In the genomic region with DNA sequence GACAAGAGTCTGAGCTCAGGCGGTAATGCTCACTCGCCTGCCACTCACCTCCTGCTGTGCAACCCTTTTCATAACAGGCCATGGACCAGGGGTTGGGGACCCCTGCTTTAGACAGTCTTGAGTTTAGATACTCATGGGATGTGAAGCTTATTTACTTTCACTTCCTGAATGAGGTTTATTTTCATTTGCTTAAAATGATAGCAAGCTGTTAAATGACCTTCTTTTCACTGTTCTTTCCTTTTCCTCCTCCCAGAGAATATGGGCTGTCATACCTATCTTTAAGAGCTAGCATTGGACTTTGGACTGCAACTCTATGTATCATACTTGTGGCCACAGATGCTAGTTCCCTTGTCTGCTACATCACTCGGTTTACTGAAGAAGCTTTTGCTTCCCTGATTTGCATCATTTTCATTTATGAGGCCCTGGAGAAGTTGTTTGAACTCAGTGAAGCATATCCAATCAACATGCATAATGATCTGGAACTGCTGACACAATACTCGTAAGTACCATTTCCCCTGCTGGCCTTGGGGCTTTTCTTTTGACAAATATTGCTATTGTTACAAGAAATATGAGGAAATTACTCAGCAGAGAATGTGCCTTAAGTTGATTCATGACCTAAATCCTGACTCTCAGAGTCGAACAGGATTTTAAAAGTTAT, we compare ENCODE assay signal across 10 cellular contexts.
A peak's percentile ranks its signal among the peaks of the same experiment; 100 is the strongest.
DNase-seq lines count a peak whose midpoint lies in the region; ATAC-seq and TF ChIP-seq lines count a peak whose summit lies in the region.
"Had no signal": no experiment of that assay in that cellular context is flagged by ENCODE, and none has a peak within 500 bp of the region (broad histone marks: within the 10 kb centered on the region; RNA-seq: fewer than 3 reads in every experiment).

No MANE protein-coding gene starts in this region.

- intact Hi-C loops in dorsolateral prefrontal cortex (cut with DNase I) = no loop called here

- no peak overlapping the region for H3K27ac Mint-ChIP-seq in stimulated activated memory B cell treated with anti-CD40 and anti-IgM and Interleukin-4, amounts not matched to agents 10 μg/mL and 1 μg/mL and 100 μg/mL, for 72 hours
- H3K27ac Mint-ChIP-seq: B cell had no signal

- H3K4me3 ChIP-seq in adipocyte (ENCODE audit: low read length) (no peak overlapping the region), dorsolateral prefrontal cortex (no peak overlapping the region)
- H3K4me3 ChIP-seq: pancreas had no signal

- H3K4me1 ChIP-seq in adipocyte (ENCODE audit: control insufficient read depth, insufficient read depth, low read length) = peaks cover 6% of the 10 kb centered on the region
- H3K4me1 ChIP-seq: pancreas had no signal

- no peaks in the 10 kb centered on the region for H3K4me1 Mint-ChIP-seq in stimulated activated memory B cell treated with anti-CD40 and anti-IgM and Interleukin-4, amounts not matched to agents 10 μg/mL and 1 μg/mL and 100 μg/mL, for 72 hours

- no peaks in the 10 kb centered on the region for H3K36me3 Mint-ChIP-seq in stimulated activated memory B cell treated with anti-CD40 and anti-IgM and Interleukin-4, amounts not matched to agents 10 μg/mL and 1 μg/mL and 100 μg/mL, for 72 hours

- no peak overlapping the region for H3K9ac ChIP-seq in adipocyte (ENCODE audit: low read length)

- ATAC-seq in stimulated activated memory B cell treated with anti-CD40 and anti-IgM and Interleukin-4, amounts not matched to agents 10 μg/mL and 1 μg/mL and 100 μg/mL, for 72 hours = peak; percentile 48

- H3K27me3 Mint-ChIP-seq in stimulated activated memory B cell treated with anti-CD40 and anti-IgM and Interleukin-4, amounts not matched to agents 10 μg/mL and 1 μg/mL and 100 μg/mL, for 72 hours = no peaks in the 10 kb centered on the region
- H3K27me3 Mint-ChIP-seq: B cell had no signal

- DNase-seq in SIG-M5 treated with dmso at 0.1 percent for 504 hours (lab: John Stamatoyannopoulos, UW; ENCODE audit: unreplicated experiment) (peak; percentile 17), SIG-M5 (lab: John Stamatoyannopoulos, UW) (no peak), H4 (ENCODE audit: low spot score) (peak; percentile 11), MV-4-11 (lab: John Stamatoyannopoulos, UW) (peak; percentile 36), adipocyte (ENCODE audit: low read depth) (peak; percentile 1), dorsolateral prefrontal cortex (no peak)
- DNase-seq in activated CD4-positive, alpha-beta T cell treated with anti-CD3 and anti-CD28 coated beads for 1 hour = no peak
- DNase-seq: pancreas had no signal

- no peaks in the 10 kb centered on the region for H3K9me3 Mint-ChIP-seq in stimulated activated memory B cell treated with anti-CD40 and anti-IgM and Interleukin-4, amounts not matched to agents 10 μg/mL and 1 μg/mL and 100 μg/mL, for 72 hours

- H3K36me3 ChIP-seq in adipocyte (ENCODE audit: control insufficient read depth, insufficient read depth, low read length, severe bottlenecking) = no peaks in the 10 kb centered on the region
- H3K36me3 ChIP-seq: pancreas had no signal

- H3K27me3 ChIP-seq in adipocyte (replicated peaks; ENCODE audit: control insufficient read depth, insufficient read depth, low read length) = no peaks in the 10 kb centered on the region
- H3K27me3 ChIP-seq in dorsolateral prefrontal cortex = no peaks in the 10 kb centered on the region
- H3K27me3 ChIP-seq: pancreas had no signal

- no peak for TF ChIP-seq CTCF in dorsolateral prefrontal cortex (IDR thresholded peaks at IDR 0.05 in 54 of 56, conservative IDR thresholded peaks at IDR 0.05 in 2 of 56; ENCODE audit: low read depth in 1 of 56, partially characterized antibody in 56 of 56)

- H3K9me3 ChIP-seq in adipocyte (ENCODE audit: control insufficient read depth, low read length) = no peaks in the 10 kb centered on the region
- H3K9me3 ChIP-seq: pancreas had no signal

- no peak overlapping the region for H3K27ac ChIP-seq in dorsolateral prefrontal cortex
- H3K27ac ChIP-seq: pancreas had no signal

- H3K4me3 Mint-ChIP-seq in stimulated activated memory B cell treated with anti-CD40 and anti-IgM and Interleukin-4, amounts not matched to agents 10 μg/mL and 1 μg/mL and 100 μg/mL, for 72 hours = no peak overlapping the region
- H3K4me3 Mint-ChIP-seq: B cell had no signal

Comparison
In these comparisons a context has a peak if more than half of its experiments do, and no peak if none do; other contexts are left out.
1. DNase-seq: peak in SIG-M5 treated with dmso at 0.1 percent for 504 hours (single experiment), H4 (single experiment), MV-4-11 (single experiment) and adipocyte (single experiment); none in SIG-M5 (single experiment), dorsolateral prefrontal cortex (0 of 10) and activated CD4-positive, alpha-beta T cell treated with anti-CD3 and anti-CD28 coated beads for 1 hour (single experiment).